ENCODE assay signal across 26 cellular contexts in the genomic region with DNA sequence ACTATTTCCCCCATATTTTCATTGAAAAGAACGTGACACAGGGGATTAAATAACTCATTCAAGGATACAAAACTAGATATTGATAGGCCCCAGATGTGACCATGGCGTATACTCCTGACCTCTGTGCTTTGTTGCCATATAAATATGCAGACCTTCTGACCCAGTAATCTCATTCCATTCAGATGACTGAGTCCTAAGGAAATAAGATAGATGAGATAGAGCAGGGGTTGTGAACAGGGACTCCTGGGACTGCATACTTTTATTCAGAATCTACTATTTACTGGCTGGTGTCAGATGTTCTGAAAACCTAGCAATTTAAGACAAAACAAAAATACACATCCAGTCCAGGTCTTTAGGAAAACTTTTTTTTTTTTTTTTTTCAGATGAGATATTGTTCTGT.
"Had no signal": no experiment of that assay in that cellular context is flagged by ENCODE, and none has a peak within 500 bp of the region (broad histone marks: within the 10 kb centered on the region; RNA-seq: fewer than 3 reads in every experiment).

No MANE protein-coding gene starts in this region.

- DNase-seq: activated B cell treated with CpG ODN at 0.5 μM for 24 hours; activated CD4-positive, alpha-beta memory T cell treated with anti-CD3 and anti-CD28 coated beads, Interleukin-2, amount 10 ng/mL, durations not matched to agents 7 days and 5 days; activated CD4-positive, alpha-beta T cell treated with anti-CD3 and anti-CD28 coated beads for 4 hours; activated CD4-positive, alpha-beta T cell treated with anti-CD3 and anti-CD28 coated beads, Interleukin-2, amount 50 U/mL, for 1 hour; activated CD4-positive, CD25-positive, alpha-beta regulatory T cell treated with anti-CD3 and anti-CD28 coated beads, Interleukin-2, amount 50 U/mL, for 72 hours; activated effector memory CD4-positive, alpha-beta T cell treated with anti-CD3 and anti-CD28 coated beads, Interleukin-2, amount 50 U/mL, for 16 hours; activated naive CD4-positive, alpha-beta T cell; activated naive CD4-positive, alpha-beta T cell treated with anti-CD3 and anti-CD28 coated beads, Interleukin-2, amount 50 U/mL, for 16 hours; activated naive CD8-positive, alpha-beta T cell treated with anti-CD3 and anti-CD28 coated beads, Interleukin-2, amount 10 ng/mL, durations not matched to agents 7 days and 5 days; activated T-cell treated with anti-CD3 and anti-CD28 coated beads, Interleukin-2, amount 50 U/mL, for 1 hour; activated T-cell treated with anti-CD3 and anti-CD28 coated beads, Interleukin-2, amount 50 U/mL, for 72 hours; amygdala; colonic mucosa; NCI-H1105; NCI-H1417 treated with DMSO at 0.1 percent for 48 hours; NCI-H1694; NCI-H1930; NCI-H510A; NCI-H526; NCI-H748 treated with DMSO at 0.1 percent for 48 hours; NK-92 treated with Interleukin-12 subunit alpha and Interleukin-12 subunit beta, amount 100 ng/mL, for 24 hours; Right ventricle myocardium superior; T-helper 1 cell; T-helper 2 cell; T-helper 9 cell had no signal

- ATAC-seq: activated T-cell treated with anti-CD3 and anti-CD28 coated beads, Interleukin-2, amount 50 U/mL, for 72 hours; activated T-helper 17 cell treated with anti-CD3 and anti-CD28 coated beads, Interleukin-2, amount 50 U/mL, for 72 hours had no signal
